19 cellular contexts compared by ENCODE assay signal in the genomic region with DNA sequence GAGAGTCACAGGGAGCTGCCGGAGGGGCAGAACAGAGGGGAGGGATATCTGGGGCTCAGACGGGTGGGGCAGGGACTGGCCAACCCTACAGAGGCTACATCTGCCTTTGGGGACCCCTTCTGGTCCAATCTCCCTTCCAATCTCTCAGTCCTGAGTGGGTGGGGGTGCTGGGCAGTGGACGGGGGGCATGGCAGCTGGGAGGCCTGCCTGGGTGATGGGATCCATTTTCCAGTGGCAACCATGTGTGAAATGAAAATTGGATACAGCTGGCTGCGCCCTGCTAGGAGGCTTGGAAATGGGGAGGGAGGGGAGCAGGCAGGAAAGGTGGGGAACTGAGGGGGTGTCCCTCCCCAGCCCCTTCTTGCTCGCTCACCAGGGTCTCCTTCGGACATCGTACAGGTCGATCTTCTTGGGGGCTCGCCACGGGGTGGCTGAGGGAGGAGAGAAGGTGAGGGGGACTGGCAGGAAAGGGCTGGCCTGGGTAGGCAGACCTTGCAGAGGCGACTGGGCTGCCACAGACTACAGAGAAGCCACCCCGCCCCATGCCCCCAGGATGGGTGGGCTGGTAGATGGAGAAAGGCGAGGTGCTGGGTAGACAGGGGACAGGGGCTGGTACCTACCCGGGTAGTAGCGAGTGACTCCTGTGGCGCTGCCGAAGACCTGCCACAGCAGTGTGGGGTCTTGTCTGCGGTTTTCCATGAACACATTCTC. TPM values are rescaled to one million over a fixed set of nuclear protein-coding genes. Genes with fewer than 3 reads are reported as not detected.
DNase-seq lines count a peak whose midpoint lies in the region; ATAC-seq and TF ChIP-seq lines count a peak whose summit lies in the region.
"Had no signal": no experiment of that assay in that cellular context is flagged by ENCODE, and none has a peak within 500 bp of the region (broad histone marks: within the 10 kb centered on the region; RNA-seq: fewer than 3 reads in every experiment).

No MANE protein-coding gene starts in this region.

- TF ChIP-seq CTCF in brain (conservative IDR thresholded peaks at IDR 0.05) (no peak), neural crest cell (conservative IDR thresholded peaks at IDR 0.05) (no peak)

- no peaks in the 10 kb centered on the region for H3K36me3 Mint-ChIP-seq in activated naive CD4-positive, alpha-beta T cell treated with anti-CD3 and anti-CD28 coated beads, Interleukin-2, amount 50 U/mL, for 72 hours
- H3K36me3 Mint-ChIP-seq in brain (no peaks in the 10 kb centered on the region), neural crest cell (ENCODE audit: low read depth) (no peaks in the 10 kb centered on the region)
- H3K36me3 Mint-ChIP-seq: CD8-positive, alpha-beta T cell had no signal

- H3K27me3 Mint-ChIP-seq in brain (no peaks in the 10 kb centered on the region), neural crest cell (ENCODE audit: low read depth) (no peaks in the 10 kb centered on the region)

- ATAC-seq in activated naive CD4-positive, alpha-beta T cell treated with anti-CD3 and anti-CD28 coated beads, Interleukin-2, amount 50 U/mL, for 72 hours: no peak
- no peak for ATAC-seq in GM21786 (IDR thresholded peaks at IDR 0.05; ENCODE audit: unreplicated experiment)
- no peak for ATAC-seq in GM19467 (IDR thresholded peaks at IDR 0.05; ENCODE audit: unreplicated experiment)
- ATAC-seq: CD8-positive, alpha-beta T cell; Panc1 had no signal

- DNase-seq in activated naive CD4-positive, alpha-beta T cell treated with anti-CD3 and anti-CD28 coated beads, Interleukin-2, amount 50 U/mL, for 72 hours (ENCODE audit: low spot score in 2 of 2): no peak
- DNase-seq in activated naive CD4-positive, alpha-beta T cell treated with Interleukin-2 at 50 U/mL for 16 hours: no peak
- DNase-seq in neural crest cell (ENCODE audit: low read depth, low spot score) (no peak), SW480 (ENCODE audit: low spot score) (no peak)
- DNase-seq: AML-193; Caco-2; CD8-positive, alpha-beta T cell; GOT3; HCEC 1CT; IMR-90; KG1; MG63; NCI-H446 treated with DMSO at 0.1 percent for 48 hours; SHP77 treated with DMSO at 0.1 percent for 48 hours; SW 1271 had no signal

- peak overlapping the region; percentile 40 to 79 for H3K27ac Mint-ChIP-seq in activated naive CD4-positive, alpha-beta T cell treated with anti-CD3 and anti-CD28 coated beads, Interleukin-2, amount 50 U/mL, for 72 hours
- H3K27ac Mint-ChIP-seq in brain (peak overlapping the region in 4 of 5 experiments; percentile 26 to 93 (median 75)), neural crest cell (ENCODE audit: unreplicated experiment) (peak overlapping the region; percentile 71)
- H3K27ac Mint-ChIP-seq: CD8-positive, alpha-beta T cell had no signal

- H3K4me3 Mint-ChIP-seq in brain (no peak overlapping the region), neural crest cell (no peak overlapping the region)
- H3K4me3 Mint-ChIP-seq: CD8-positive, alpha-beta T cell had no signal

- H3K4me1 Mint-ChIP-seq in brain (peaks cover 84% of the 10 kb centered on the region), neural crest cell (peaks cover 10% of the 10 kb centered on the region)

- H3K9me3 Mint-ChIP-seq in activated naive CD4-positive, alpha-beta T cell treated with anti-CD3 and anti-CD28 coated beads, Interleukin-2, amount 50 U/mL, for 72 hours: no peaks in the 10 kb centered on the region
- H3K9me3 Mint-ChIP-seq in brain: peaks cover 0 to 2% (median 0%) of the 10 kb centered on the region in 5 experiments
- no peaks in the 10 kb centered on the region for H3K9me3 Mint-ChIP-seq in neural crest cell
- H3K9me3 Mint-ChIP-seq: CD8-positive, alpha-beta T cell had no signal

RNA-seq across cellular contexts. Expression of gene TMEM115, which starts 21.2 kb away (rescaled TPM):
- 10 to 100 TPM; 10.9 to 15.1 TPM for total RNA-seq in activated naive CD4-positive, alpha-beta T cell treated with anti-CD3 and anti-CD28 coated beads, Interleukin-2, amount 50 U/mL, for 72 hours
- 28.5 TPM for polyA plus RNA-seq in brain (ENCODE audit: insufficient read depth, low read depth, low replicate concordance)
- total RNA-seq in neural crest cell: 37.8 and 39.2 TPM in 2 replicates

RNA-seq across cellular contexts. Expression of gene CYB561D2, which starts 29.9 kb away (rescaled TPM):
- 10 to 100 TPM; 18.1 to 34.3 TPM for total RNA-seq in activated naive CD4-positive, alpha-beta T cell treated with anti-CD3 and anti-CD28 coated beads, Interleukin-2, amount 50 U/mL, for 72 hours
- 14.4 TPM for polyA plus RNA-seq in brain (ENCODE audit: insufficient read depth, low read depth, low replicate concordance)
- 11.7 and 12.8 TPM in 2 replicates for total RNA-seq in neural crest cell

RNA-seq across cellular contexts. Expression of gene NPRL2, which starts 30.0 kb away (rescaled TPM):
- 10 to 100 TPM; 42.3 to 50.7 TPM for total RNA-seq in activated naive CD4-positive, alpha-beta T cell treated with anti-CD3 and anti-CD28 coated beads, Interleukin-2, amount 50 U/mL, for 72 hours
- 26.0 TPM for polyA plus RNA-seq in brain (ENCODE audit: insufficient read depth, low read depth, low replicate concordance)
- total RNA-seq in neural crest cell: 29.7 and 30.6 TPM in 2 replicates

RNA-seq across cellular contexts. Expression of gene ZMYND10, which starts 35.0 kb away (rescaled TPM):
- total RNA-seq in activated naive CD4-positive, alpha-beta T cell treated with anti-CD3 and anti-CD28 coated beads, Interleukin-2, amount 50 U/mL, for 72 hours: 1 to 10 TPM; 1.9 to 4.1 TPM
- 18.3 TPM for polyA plus RNA-seq in brain (ENCODE audit: insufficient read depth, low read depth, low replicate concordance)
- 2.3 and 2.5 TPM in 2 replicates for total RNA-seq in neural crest cell

RNA-seq across cellular contexts. Expression of gene RASSF1, which starts 39.9 kb away (rescaled TPM):
- 10 to 100 TPM; 68.3 to 83.1 TPM for total RNA-seq in activated naive CD4-positive, alpha-beta T cell treated with anti-CD3 and anti-CD28 coated beads, Interleukin-2, amount 50 U/mL, for 72 hours
- 25.5 TPM for polyA plus RNA-seq in brain (ENCODE audit: insufficient read depth, low read depth, low replicate concordance)
- 15.1 and 16.8 TPM in 2 replicates for total RNA-seq in neural crest cell
